ENCODE assay signal across 8 cellular contexts in the genomic region with DNA sequence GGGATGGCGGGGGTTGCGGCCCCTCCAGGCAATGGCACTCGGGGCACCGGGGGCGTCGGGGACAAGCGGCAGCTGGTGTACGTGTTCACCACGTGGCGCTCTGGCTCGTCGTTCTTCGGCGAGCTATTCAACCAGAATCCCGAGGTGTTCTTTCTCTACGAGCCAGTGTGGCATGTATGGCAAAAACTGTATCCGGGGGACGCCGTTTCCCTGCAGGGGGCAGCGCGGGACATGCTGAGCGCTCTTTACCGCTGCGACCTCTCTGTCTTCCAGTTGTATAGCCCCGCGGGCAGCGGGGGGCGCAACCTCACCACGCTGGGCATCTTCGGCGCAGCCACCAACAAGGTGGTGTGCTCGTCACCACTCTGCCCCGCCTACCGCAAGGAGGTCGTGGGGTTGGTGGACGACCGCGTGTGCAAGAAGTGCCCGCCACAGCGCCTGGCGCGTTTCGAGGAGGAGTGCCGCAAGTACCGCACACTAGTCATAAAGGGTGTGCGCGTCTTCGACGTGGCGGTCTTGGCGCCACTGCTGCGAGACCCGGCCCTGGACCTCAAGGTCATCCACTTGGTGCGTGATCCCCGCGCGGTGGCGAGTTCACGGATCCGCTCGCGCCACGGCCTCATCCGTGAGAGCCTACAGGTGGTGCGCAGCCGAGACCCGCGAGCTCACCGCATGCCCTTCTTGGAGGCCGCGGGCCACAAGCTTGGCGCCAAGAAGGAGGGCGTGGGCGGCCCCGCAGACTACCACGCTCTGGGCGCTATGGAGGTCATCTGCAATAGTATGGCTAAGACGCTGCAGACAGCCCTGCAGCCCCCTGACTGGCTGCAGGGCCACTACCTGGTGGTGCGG. TPM values are rescaled to one million over a fixed set of nuclear protein-coding genes. Genes with fewer than 3 reads are reported as not detected.
DNase-seq lines count a peak whose midpoint lies in the region; TF ChIP-seq lines count a peak whose summit lies in the region.

No MANE protein-coding gene starts in this region.

- H3K27ac ChIP-seq in PC-9 = no peak overlapping the region

- intact Hi-C loops in PC-9 (cut with micrococcal nuclease; ENCODE audit: unreplicated experiment) = no loop called here

- no peaks in the 10 kb centered on the region for H3K4me1 ChIP-seq in PC-9 (replicated peaks; ENCODE audit: insufficient read depth)

- H3K4me3 ChIP-seq in HFF-Myc (replicated peaks; ENCODE audit: low read depth, low read length) (peak overlapping the region; percentile 88), astrocyte of the spinal cord (ENCODE audit: low read depth, low read length) (peak overlapping the region; percentile 82), PC-9 (no peak overlapping the region)

- H2AFZ ChIP-seq in PC-9 = no peak overlapping the region

- no peaks in the 10 kb centered on the region for H3K27me3 ChIP-seq in PC-9 (ENCODE audit: insufficient read depth, low read depth)

- CTCF ChIA-PET in PC-9 (lab: Charles Lee) = no interaction called here

- no peaks in the 10 kb centered on the region for H3K9me3 ChIP-seq in PC-9 (ENCODE audit: insufficient read depth, low read depth)

- H4K20me1 ChIP-seq in PC-9 (ENCODE audit: insufficient read depth) = no peaks in the 10 kb centered on the region

- DNase-seq in ELF-1 (ENCODE audit: low read depth, low spot score) (peak; percentile 89), HFF-Myc (ENCODE audit: extremely low read depth, low read depth) (no peak), T-helper 9 cell (peak; percentile 6), astrocyte of the spinal cord (ENCODE audit: low read depth, low spot score) (peak; percentile 55), islet precursor cell (peak; percentile 91), cerebellar cortex (ENCODE audit: low spot score) (no peak), PC-9 (no peak)
- peak; percentile 59 to 62 for DNase-seq in stimulated activated CD4-positive, alpha-beta T cell treated with anti-CD3 and anti-CD28 coated beads, Interleukin-1b, Interleukin-23, amount 100 ng/mL, for 4 hours (ENCODE audit: low read depth in 2 of 2)

- no peak overlapping the region for H3K4me2 ChIP-seq in PC-9

- H3K9me2 ChIP-seq in PC-9 (ENCODE audit: insufficient read depth) = no peaks in the 10 kb centered on the region

- POLR2A ChIA-PET in PC-9 (lab: Charles Lee; ENCODE audit: unreplicated experiment) = no interaction called here

- no peaks in the 10 kb centered on the region for H3F3A ChIP-seq in PC-9 (ENCODE audit: insufficient read depth, low read depth)

- no peaks in the 10 kb centered on the region for H3K79me2 ChIP-seq in PC-9 (ENCODE audit: low read depth)

- no TSS peak for BruUV-seq in PC-9 (replicated peaks; lab: Mats Ljungman, UMichigan)

- no peaks in the 10 kb centered on the region for H3K36me3 ChIP-seq in PC-9 (ENCODE audit: low read depth)

- in situ Hi-C loops in astrocyte of the spinal cord (cut with HindIII; ENCODE audit: low sequenced_read_pairs) = no loop called here

- TF ChIP-seq CTCF in HFF-Myc (IDR thresholded peaks at IDR 0.05; ENCODE audit: low read depth, low read length, missing control alignments) (peak; percentile 73), astrocyte of the spinal cord (IDR thresholded peaks at IDR 0.05; ENCODE audit: low read depth, low read length) (peak; percentile 61), PC-9 (conservative IDR thresholded peaks at IDR 0.05) (no peak)

RNA-seq across cellular contexts. Expression of gene CHST2, which starts 1.9 kb away (rescaled TPM):
- total RNA-seq in PC-9 (2021) = 0.15 and 0.18 TPM in 2 replicates

Comparison
In these comparisons a context has a peak if more than half of its experiments do, and no peak if none do; other contexts are left out.
1. DNase-seq: peak in ELF-1 (single experiment), T-helper 9 cell (single experiment), astrocyte of the spinal cord (single experiment), islet precursor cell (single experiment) and stimulated activated CD4-positive, alpha-beta T cell treated with anti-CD3 and anti-CD28 coated beads, Interleukin-1b, Interleukin-23, amount 100 ng/mL, for 4 hours (2 of 2); none in HFF-Myc (single experiment), cerebellar cortex (single experiment) and PC-9 (0 of 2).